ENCODE assay signal across 8 cellular contexts in genomic region chr5:154683101-154683757, GRCh38.
DNase-seq lines count a peak whose midpoint lies in the region; ATAC-seq and TF ChIP-seq lines count a peak whose summit lies in the region.

No MANE protein-coding gene starts in this region.

- no peaks in the 10 kb centered on the region for H3K9me3 ChIP-seq in CD8-positive, alpha-beta T cell (ENCODE audit: low read length)
- no peaks in the 10 kb centered on the region for H3K9me3 ChIP-seq in muscle layer of colon (ENCODE audit: low read length)

- no peak overlapping the region for H3K27ac ChIP-seq in CD8-positive, alpha-beta T cell (ENCODE audit: low read depth, low read length)
- H3K27ac ChIP-seq in muscle layer of colon (ENCODE audit: low read depth, low read length) = peak overlapping the region; percentile 47

- H3K4me3 Mint-ChIP-seq in CD8-positive, alpha-beta T cell = peak overlapping the region; percentile 58
- H3K4me3 Mint-ChIP-seq in central memory CD8-positive, alpha-beta T cell = peak overlapping the region; percentile 63

- intact Hi-C loops in CD8-positive, alpha-beta T cell (cut with DNase I, micrococcal nuclease) = loop anchor here in 1 of 2 experiments (5.0 kb wide), 1 partner anchor 69 kb away; no protein-coding TSS in a partner anchor

- CTCF ChIA-PET in CD8-positive, alpha-beta T cell (lab: Charles Lee) = interaction anchor here (0.6 kb wide), 1 partner anchor 42 kb away, joined by 5 read pairs; no protein-coding TSS in a partner anchor

- H3K27me3 Mint-ChIP-seq in CD8-positive, alpha-beta T cell (ENCODE audit: low read depth) = peaks cover 5% of the 10 kb centered on the region
- peaks cover 12% of the 10 kb centered on the region for H3K27me3 Mint-ChIP-seq in central memory CD8-positive, alpha-beta T cell

- no peak for DNase-seq in CD8-positive, alpha-beta T cell
- peak; percentile 49 for DNase-seq in HT-29 (ENCODE audit: low spot score)
- no peak for DNase-seq in central memory CD8-positive, alpha-beta T cell (ENCODE audit: low spot score in 2 of 2)
- DNase-seq in stimulated activated CD4-positive, alpha-beta T cell treated with anti-CD3 and anti-CD28 coated beads, Interleukin-2, amount 100 ng/mL, for 48 hours = no peak
- no peak for DNase-seq in T1000 (lab: John Stamatoyannopoulos, UW)
- no peak for DNase-seq in NCI-H1105 (lab: John Stamatoyannopoulos, UW)

- no peaks in the 10 kb centered on the region for H3K36me3 Mint-ChIP-seq in CD8-positive, alpha-beta T cell
- H3K36me3 Mint-ChIP-seq in central memory CD8-positive, alpha-beta T cell (ENCODE audit: insufficient read depth) = peaks cover 2% of the 10 kb centered on the region

- H3K9me3 Mint-ChIP-seq in CD8-positive, alpha-beta T cell = no peaks in the 10 kb centered on the region
- H3K9me3 Mint-ChIP-seq in central memory CD8-positive, alpha-beta T cell = no peaks in the 10 kb centered on the region

- no peak overlapping the region for H3K27ac Mint-ChIP-seq in CD8-positive, alpha-beta T cell
- H3K27ac Mint-ChIP-seq in central memory CD8-positive, alpha-beta T cell (ENCODE audit: low read depth) = no peak overlapping the region

- peak overlapping the region; percentile 30 for H3K9ac ChIP-seq in muscle layer of colon (ENCODE audit: low read length)

- POLR2A ChIA-PET in CD8-positive, alpha-beta T cell (lab: Charles Lee) = interaction anchor here (0.8 kb wide), 1 partner anchor 84 kb away, joined by 4 read pairs; no protein-coding TSS in a partner anchor

- H3K27me3 ChIP-seq in CD8-positive, alpha-beta T cell (ENCODE audit: insufficient read depth, low read length) = no peaks in the 10 kb centered on the region
- H3K27me3 ChIP-seq in muscle layer of colon (ENCODE audit: control insufficient read depth in 1 of 2, insufficient read depth in 2 of 2, low read length in 2 of 2) = no peaks in the 10 kb centered on the region

- peak overlapping the region; percentile 54 for H3K4me3 ChIP-seq in CD8-positive, alpha-beta T cell (ENCODE audit: low read depth, low read length)
- peak overlapping the region; percentile 25 to 46 for H3K4me3 ChIP-seq in muscle layer of colon (ENCODE audit: low read depth in 1 of 2, low read length in 2 of 2)

- H3K4me1 ChIP-seq in CD8-positive, alpha-beta T cell (ENCODE audit: insufficient read depth, low read length) = no peaks in the 10 kb centered on the region
- H3K4me1 ChIP-seq in muscle layer of colon (ENCODE audit: insufficient read depth, low read length) = peaks cover 11% of the 10 kb centered on the region

- no peaks in the 10 kb centered on the region for H3K36me3 ChIP-seq in CD8-positive, alpha-beta T cell (ENCODE audit: insufficient read depth, low read length)
- H3K36me3 ChIP-seq in muscle layer of colon (ENCODE audit: insufficient read depth, low read length) = no peaks in the 10 kb centered on the region

- peaks cover 7% of the 10 kb centered on the region for H3K4me1 Mint-ChIP-seq in CD8-positive, alpha-beta T cell (ENCODE audit: low read depth)
- H3K4me1 Mint-ChIP-seq in central memory CD8-positive, alpha-beta T cell = peaks cover 7% of the 10 kb centered on the region

- no peak for TF ChIP-seq CTCF in CD8-positive, alpha-beta T cell (IDR thresholded peaks at IDR 0.05)

- no peak for ATAC-seq in CD8-positive, alpha-beta T cell
- ATAC-seq in GM21390 (IDR thresholded peaks at IDR 0.05; ENCODE audit: unreplicated experiment) = peak; percentile 69
- no peak for ATAC-seq in central memory CD8-positive, alpha-beta T cell (replicated peaks; ENCODE audit: extremely low read depth, poor library complexity, severe bottlenecking)
